In the genomic region with DNA sequence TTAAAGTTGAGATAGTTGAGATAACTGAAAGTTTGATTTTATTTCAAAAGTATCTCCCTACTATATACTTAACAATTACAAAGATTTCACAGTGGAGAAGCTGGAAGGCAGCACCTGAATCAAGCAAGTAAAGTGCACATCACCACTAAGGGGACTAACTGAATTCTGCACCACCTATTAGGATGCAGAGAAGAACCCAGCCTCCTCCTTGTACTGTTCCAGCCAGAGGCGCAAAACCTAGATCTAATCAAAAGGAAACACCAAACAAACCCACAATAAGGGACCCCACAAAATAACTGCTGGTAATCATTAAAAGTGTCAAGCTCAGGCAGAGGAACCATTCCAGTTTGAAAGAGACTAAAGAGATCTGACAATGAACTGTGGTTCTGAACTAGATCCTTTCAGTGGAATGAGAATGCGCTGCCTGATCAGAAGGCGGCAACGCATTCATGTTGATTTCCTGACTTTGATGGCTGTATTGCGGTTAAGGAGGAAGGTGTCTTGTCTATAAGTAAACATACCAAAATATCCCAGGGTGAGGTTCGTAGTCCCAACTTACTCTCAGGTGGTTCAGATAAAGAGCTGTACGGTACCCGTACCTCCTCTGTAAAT, we compare ENCODE assay signal across 18 cellular contexts. TPM values are rescaled to one million over a fixed set of nuclear protein-coding genes. Genes with fewer than 3 reads are reported as not detected.
DNase-seq lines count a peak whose midpoint lies in the region; ATAC-seq and TF ChIP-seq lines count a peak whose summit lies in the region.
"Had no signal": no experiment of that assay in that cellular context is flagged by ENCODE, and none has a peak within 500 bp of the region (broad histone marks: within the 10 kb centered on the region; RNA-seq: fewer than 3 reads in every experiment).

No MANE protein-coding gene starts in this region.

- POLR2A ChIA-PET in activated CD4-positive, alpha-beta T cell treated with anti-CD3 and anti-CD28 coated beads, Interleukin-2, amount 10 ng/mL, durations not matched to agents 7 days and 5 days (lab: Charles Lee): no interaction called here
- POLR2A ChIA-PET in T-cell (lab: Charles Lee): interaction anchor here in 1 of 2 donors (0.6 kb wide), 1 partner anchor 242 kb away, joined by 9 read pairs; no protein-coding TSS in a partner anchor

- peak; percentile 72 to 80 (median 76) for ATAC-seq in T-cell (replicated peaks in 1 of 4)
- ATAC-seq in activated naive CD4-positive, alpha-beta T cell treated with anti-CD3 and anti-CD28 coated beads, Interleukin-2, amount 50 U/mL, for 72 hours: peak; percentile 22 to 56
- no peak for ATAC-seq in natural killer cell treated with Interleukin-12 subunit alpha and Interleukin-12 subunit beta and Interleukin-15 and Interleukin-18, amount 100 ng/mL, for 72 hours
- ATAC-seq: PC-3 had no signal

- TF ChIP-seq POLR2A in Peyer's patch (IDR thresholded peaks at IDR 0.05): no peak

- peak overlapping the region; percentile 60 for H3K4me3 Mint-ChIP-seq in activated CD4-positive, alpha-beta T cell treated with anti-CD3 and anti-CD28 coated beads, Interleukin-2, amount 10 ng/mL, durations not matched to agents 7 days and 5 days
- peak overlapping the region; percentile 48 to 70 (median 68) for H3K4me3 Mint-ChIP-seq in T-cell
- peak overlapping the region; percentile 24 for H3K4me3 Mint-ChIP-seq in natural killer cell treated with Interleukin-12 subunit alpha and Interleukin-12 subunit beta and Interleukin-15 and Interleukin-18, amount 100 ng/mL, for 72 hours
- H3K4me3 Mint-ChIP-seq: memory B cell, neural progenitor cell had no signal

- H3K4me1 ChIP-seq in Peyer's patch: peaks cover 0 to 8% (median 0%) of the 10 kb centered on the region in 4 donors
- no peaks in the 10 kb centered on the region for H3K4me1 ChIP-seq in ascending aorta
- H3K4me1 ChIP-seq: Caco-2, neural progenitor cell had no signal

- intact Hi-C loops in ascending aorta (cut with DNase I): no loop called here

- H3K4me3 ChIP-seq in Peyer's patch (no peak overlapping the region), ascending aorta (no peak overlapping the region)
- H3K4me3 ChIP-seq: esophagus muscularis mucosa, neural progenitor cell, thyroid gland had no signal

- H3K9me3 ChIP-seq in Peyer's patch: no peaks in the 10 kb centered on the region
- H3K9me3 ChIP-seq in ascending aorta: no peaks in the 10 kb centered on the region
- H3K9me3 ChIP-seq: Caco-2, esophagus muscularis mucosa, thyroid gland had no signal

- no peaks in the 10 kb centered on the region for H3K27me3 Mint-ChIP-seq in activated CD4-positive, alpha-beta T cell treated with anti-CD3 and anti-CD28 coated beads, Interleukin-2, amount 10 ng/mL, durations not matched to agents 7 days and 5 days
- no peaks in the 10 kb centered on the region for H3K27me3 Mint-ChIP-seq in T-cell
- H3K27me3 Mint-ChIP-seq in natural killer cell treated with Interleukin-12 subunit alpha and Interleukin-12 subunit beta and Interleukin-15 and Interleukin-18, amount 100 ng/mL, for 72 hours: no peaks in the 10 kb centered on the region
- H3K27me3 Mint-ChIP-seq: memory B cell had no signal

- H3K27ac ChIP-seq in Peyer's patch (no peak overlapping the region), ascending aorta (no peak overlapping the region)
- H3K27ac ChIP-seq: esophagus muscularis mucosa, neural progenitor cell, thyroid gland had no signal

- no peaks in the 10 kb centered on the region for H3K27me3 ChIP-seq in Peyer's patch
- no peaks in the 10 kb centered on the region for H3K27me3 ChIP-seq in ascending aorta
- H3K27me3 ChIP-seq: esophagus muscularis mucosa, neural progenitor cell, thyroid gland had no signal

- H3K36me3 ChIP-seq in Peyer's patch (no peaks in the 10 kb centered on the region), ascending aorta (peaks cover 0 to 10% of the 10 kb centered on the region in 2 donors)
- H3K36me3 ChIP-seq: neural progenitor cell, thyroid gland had no signal

- DNase-seq in activated CD4-positive, alpha-beta T cell treated with anti-CD3 and anti-CD28 coated beads, Interleukin-2, amount 10 ng/mL, durations not matched to agents 7 days and 5 days: peak; percentile 47
- no peak for DNase-seq in activated CD4-positive, alpha-beta T cell treated with anti-CD3 and anti-CD28 coated beads, Interleukin-2, amount 50 U/mL, for 1 hour
- peak in 23 of 34 experiments; percentile 6 to 54 (median 22) for DNase-seq in T-cell
- no peak for DNase-seq in activated naive CD4-positive, alpha-beta T cell treated with anti-CD3 and anti-CD28 coated beads, Interleukin-2, amount 50 U/mL, for 72 hours (ENCODE audit: low spot score in 2 of 2)
- DNase-seq in natural killer cell treated with Interleukin-12 subunit alpha and Interleukin-12 subunit beta and Interleukin-15 and Interleukin-18, amount 100 ng/mL, for 72 hours (ENCODE audit: low spot score): no peak
- DNase-seq in C1 segment of cervical spinal cord (lab: John Stamatoyannopoulos, UW): no peak
- DNase-seq in Peyer's patch: no peak
- no peak for DNase-seq in ascending aorta (ENCODE audit: low spot score in 2 of 2)
- DNase-seq: Caco-2, dermis blood vessel endothelial cell, glutamatergic neuron, NCI-H1930, NCI-H524, PC-3, thyroid gland had no signal

- H3K27ac Mint-ChIP-seq in activated CD4-positive, alpha-beta T cell treated with anti-CD3 and anti-CD28 coated beads, Interleukin-2, amount 10 ng/mL, durations not matched to agents 7 days and 5 days: peak overlapping the region; percentile 86
- H3K27ac Mint-ChIP-seq in T-cell: peak overlapping the region; percentile 73 to 84
- H3K27ac Mint-ChIP-seq in activated naive CD4-positive, alpha-beta T cell treated with anti-CD3 and anti-CD28 coated beads, Interleukin-2, amount 50 U/mL, for 72 hours: no peak overlapping the region
- H3K27ac Mint-ChIP-seq in natural killer cell treated with Interleukin-12 subunit alpha and Interleukin-12 subunit beta and Interleukin-15 and Interleukin-18, amount 100 ng/mL, for 72 hours: peak overlapping the region; percentile 8 to 62
- H3K27ac Mint-ChIP-seq: memory B cell, neural progenitor cell had no signal

- H3K36me3 Mint-ChIP-seq in activated CD4-positive, alpha-beta T cell treated with anti-CD3 and anti-CD28 coated beads, Interleukin-2, amount 10 ng/mL, durations not matched to agents 7 days and 5 days (ENCODE audit: low read depth): peaks cover 10% of the 10 kb centered on the region
- peaks cover 20% of the 10 kb centered on the region for H3K36me3 Mint-ChIP-seq in T-cell
- H3K36me3 Mint-ChIP-seq in activated naive CD4-positive, alpha-beta T cell treated with anti-CD3 and anti-CD28 coated beads, Interleukin-2, amount 50 U/mL, for 72 hours: peaks cover 6 to 13% of the 10 kb centered on the region in 2 donors
- peaks cover 10% of the 10 kb centered on the region for H3K36me3 Mint-ChIP-seq in natural killer cell treated with Interleukin-12 subunit alpha and Interleukin-12 subunit beta and Interleukin-15 and Interleukin-18, amount 100 ng/mL, for 72 hours

- H3K9me3 Mint-ChIP-seq in activated CD4-positive, alpha-beta T cell treated with anti-CD3 and anti-CD28 coated beads, Interleukin-2, amount 10 ng/mL, durations not matched to agents 7 days and 5 days: no peaks in the 10 kb centered on the region
- H3K9me3 Mint-ChIP-seq in T-cell: no peaks in the 10 kb centered on the region
- no peaks in the 10 kb centered on the region for H3K9me3 Mint-ChIP-seq in activated naive CD4-positive, alpha-beta T cell treated with anti-CD3 and anti-CD28 coated beads, Interleukin-2, amount 50 U/mL, for 72 hours
- no peaks in the 10 kb centered on the region for H3K9me3 Mint-ChIP-seq in natural killer cell treated with Interleukin-12 subunit alpha and Interleukin-12 subunit beta and Interleukin-15 and Interleukin-18, amount 100 ng/mL, for 72 hours
- H3K9me3 Mint-ChIP-seq: memory B cell, neural progenitor cell had no signal

- TF ChIP-seq CTCF in Peyer's patch (IDR thresholded peaks at IDR 0.05): no peak
- no peak for TF ChIP-seq CTCF in ascending aorta (IDR thresholded peaks at IDR 0.05)

- CTCF ChIA-PET in activated CD4-positive, alpha-beta T cell treated with anti-CD3 and anti-CD28 coated beads, Interleukin-2, amount 10 ng/mL, durations not matched to agents 7 days and 5 days (lab: Charles Lee): interaction anchor here (0.6 to 0.8 kb wide), 2 partner anchors 8 to 11 kb away, joined by 3 to 5 read pairs; no protein-coding TSS in a partner anchor
- CTCF ChIA-PET in T-cell (lab: Charles Lee): interaction anchor here (0.6 to 1.0 kb wide), 4 partner anchors 16 to 215 kb away, joined by 3 to 9 read pairs (median 5); no protein-coding TSS in a partner anchor

- peaks cover 45% of the 10 kb centered on the region for H3K4me1 Mint-ChIP-seq in activated CD4-positive, alpha-beta T cell treated with anti-CD3 and anti-CD28 coated beads, Interleukin-2, amount 10 ng/mL, durations not matched to agents 7 days and 5 days
- H3K4me1 Mint-ChIP-seq in T-cell: peaks cover 53 to 73% (median 69%) of the 10 kb centered on the region in 3 donors
- H3K4me1 Mint-ChIP-seq in natural killer cell treated with Interleukin-12 subunit alpha and Interleukin-12 subunit beta and Interleukin-15 and Interleukin-18, amount 100 ng/mL, for 72 hours (ENCODE audit: low read depth in 2 of 2): peaks cover 36 to 53% of the 10 kb centered on the region in 2 donors

RNA-seq across cellular contexts. Expression of gene HDLBP, which starts 16.8 kb away (rescaled TPM):
- 100 to 1,000 TPM; 198 to 203 TPM for total RNA-seq in activated CD4-positive, alpha-beta T cell treated with anti-CD3 and anti-CD28 coated beads, Interleukin-2, amount 10 ng/mL, durations not matched to agents 7 days and 5 days
- total RNA-seq in T-cell (100 to 1,000 TPM; 130 to 184 (median 148) TPM), Peyer's patch (100 to 1,000 TPM; 361 to 651 (median 454) TPM), ascending aorta (308 TPM)
- total RNA-seq in activated naive CD4-positive, alpha-beta T cell treated with anti-CD3 and anti-CD28 coated beads, Interleukin-2, amount 50 U/mL, for 72 hours: 100 to 1,000 TPM; 276 to 297 TPM
- total RNA-seq in natural killer cell treated with Interleukin-12 subunit alpha and Interleukin-12 subunit beta and Interleukin-15 and Interleukin-18, amount 100 ng/mL, for 72 hours: 100 to 1,000 TPM; 295 to 479 TPM

RNA-seq across cellular contexts. Expression of gene SEPTIN2, which starts 17.1 kb away (rescaled TPM):
- total RNA-seq in activated CD4-positive, alpha-beta T cell treated with anti-CD3 and anti-CD28 coated beads, Interleukin-2, amount 10 ng/mL, durations not matched to agents 7 days and 5 days: 100 to 1,000 TPM; 195 to 211 TPM
- 100 to 1,000 TPM; 182 to 209 (median 189) TPM for total RNA-seq in T-cell
- total RNA-seq in activated naive CD4-positive, alpha-beta T cell treated with anti-CD3 and anti-CD28 coated beads, Interleukin-2, amount 50 U/mL, for 72 hours: 100 to 1,000 TPM; 148 to 210 TPM
- 100 to 1,000 TPM; 246 to 264 TPM for total RNA-seq in natural killer cell treated with Interleukin-12 subunit alpha and Interleukin-12 subunit beta and Interleukin-15 and Interleukin-18, amount 100 ng/mL, for 72 hours
- 100 to 1,000 TPM; 175 to 281 (median 193) TPM for total RNA-seq in Peyer's patch
- 248 TPM for total RNA-seq in ascending aorta

RNA-seq across cellular contexts. Expression of gene FARP2, which starts 57.4 kb away (rescaled TPM):
- total RNA-seq in activated CD4-positive, alpha-beta T cell treated with anti-CD3 and anti-CD28 coated beads, Interleukin-2, amount 10 ng/mL, durations not matched to agents 7 days and 5 days: 10 to 100 TPM; 18.2 to 18.4 TPM
- total RNA-seq in T-cell: 10 to 100 TPM; 15.8 to 27.5 (median 18.5) TPM
- 10 to 100 TPM; 24.0 to 32.8 TPM for total RNA-seq in activated naive CD4-positive, alpha-beta T cell treated with anti-CD3 and anti-CD28 coated beads, Interleukin-2, amount 50 U/mL, for 72 hours
- 10 to 100 TPM; 49.2 to 77.3 TPM for total RNA-seq in natural killer cell treated with Interleukin-12 subunit alpha and Interleukin-12 subunit beta and Interleukin-15 and Interleukin-18, amount 100 ng/mL, for 72 hours
- 100 to 1,000 TPM; 107 to 169 (median 140) TPM for total RNA-seq in Peyer's patch
- total RNA-seq in ascending aorta: 19.6 TPM

Comparison
In these comparisons a context has a peak if more than half of its experiments do, and no peak if none do; other contexts are left out.
1. DNase-seq: peak in activated CD4-positive, alpha-beta T cell treated with anti-CD3 and anti-CD28 coated beads, Interleukin-2, amount 10 ng/mL, durations not matched to agents 7 days and 5 days (single experiment) and T-cell (23 of 34); none in activated CD4-positive, alpha-beta T cell treated with anti-CD3 and anti-CD28 coated beads, Interleukin-2, amount 50 U/mL, for 1 hour (single experiment), activated naive CD4-positive, alpha-beta T cell treated with anti-CD3 and anti-CD28 coated beads, Interleukin-2, amount 50 U/mL, for 72 hours (0 of 2), natural killer cell treated with Interleukin-12 subunit alpha and Interleukin-12 subunit beta and Interleukin-15 and Interleukin-18, amount 100 ng/mL, for 72 hours (single experiment), C1 segment of cervical spinal cord (0 of 14), Peyer's patch (0 of 3) and ascending aorta (0 of 2).
2. H3K27ac Mint-ChIP-seq: peak in activated CD4-positive, alpha-beta T cell treated with anti-CD3 and anti-CD28 coated beads, Interleukin-2, amount 10 ng/mL, durations not matched to agents 7 days and 5 days (single experiment), T-cell (2 of 2) and natural killer cell treated with Interleukin-12 subunit alpha and Interleukin-12 subunit beta and Interleukin-15 and Interleukin-18, amount 100 ng/mL, for 72 hours (2 of 2); none in activated naive CD4-positive, alpha-beta T cell treated with anti-CD3 and anti-CD28 coated beads, Interleukin-2, amount 50 U/mL, for 72 hours (0 of 2).
3. ATAC-seq: peak in T-cell (4 of 4) and activated naive CD4-positive, alpha-beta T cell treated with anti-CD3 and anti-CD28 coated beads, Interleukin-2, amount 50 U/mL, for 72 hours (2 of 2); none in natural killer cell treated with Interleukin-12 subunit alpha and Interleukin-12 subunit beta and Interleukin-15 and Interleukin-18, amount 100 ng/mL, for 72 hours (0 of 2).
4. Peak in every context shown above with its lines, with median percentiles within 50 percentile points of each other: H3K4me3 Mint-ChIP-seq.